16 cellular contexts compared by ENCODE assay signal in the genomic region with DNA sequence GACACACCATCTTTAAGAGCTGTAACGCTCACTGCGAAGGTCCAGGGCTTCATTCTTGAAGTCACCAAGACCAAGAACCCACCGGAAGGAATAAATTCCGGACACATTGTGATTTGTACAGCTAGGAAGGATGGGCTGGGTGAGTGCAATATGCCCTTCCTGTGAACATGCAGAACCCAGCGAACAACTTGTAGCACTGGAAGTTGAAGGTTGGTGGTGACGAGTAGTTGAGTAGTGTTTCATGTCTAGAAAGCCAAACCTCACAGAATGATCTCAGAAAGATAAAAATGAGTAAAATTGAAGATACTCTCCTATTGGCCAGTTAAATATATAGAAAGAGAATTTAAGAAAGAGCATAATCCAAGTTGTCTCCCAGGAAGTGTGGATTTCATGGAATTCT.
DNase-seq lines count a peak whose midpoint lies in the region; ATAC-seq and TF ChIP-seq lines count a peak whose summit lies in the region.
"Had no signal": no experiment of that assay in that cellular context is flagged by ENCODE, and none has a peak within 500 bp of the region (broad histone marks: within the 10 kb centered on the region; RNA-seq: fewer than 3 reads in every experiment).

No MANE protein-coding gene starts in this region.

- no peak overlapping the region for H3K27ac Mint-ChIP-seq in activated naive CD4-positive, alpha-beta T cell treated with anti-CD3 and anti-CD28 coated beads, Interleukin-2, amount 50 U/mL, for 72 hours
- H3K27ac Mint-ChIP-seq in activated naive CD4-positive, alpha-beta T cell treated with anti-CD3 and anti-CD28 coated beads, Interleukin-2, amount 10 ng/mL, durations not matched to agents 7 days and 5 days = no peak overlapping the region
- H3K27ac Mint-ChIP-seq in immature natural killer cell (peak overlapping the region in 1 of 6 donors; percentile 17), osteocyte (ENCODE audit: unreplicated experiment) (no peak overlapping the region)
- H3K27ac Mint-ChIP-seq: CD14-positive monocyte, GM23338 had no signal

- peaks cover 3% of the 10 kb centered on the region for H3K27me3 Mint-ChIP-seq in activated T-cell treated with anti-CD3 and anti-CD28 coated beads, Interleukin-2, amount 50 U/mL, for 4 hours (ENCODE audit: low read depth)
- H3K27me3 Mint-ChIP-seq in activated naive CD4-positive, alpha-beta T cell treated with anti-CD3 and anti-CD28 coated beads, Interleukin-2, amount 10 ng/mL, durations not matched to agents 7 days and 5 days = peaks cover 5% of the 10 kb centered on the region
- H3K27me3 Mint-ChIP-seq in immature natural killer cell (ENCODE audit: low read depth in 3 of 3) (peaks cover 9 to 21% (median 21%) of the 10 kb centered on the region in 3 donors), osteocyte (ENCODE audit: unreplicated experiment) (peaks cover 2% of the 10 kb centered on the region)

- DNase-seq in activated CD4-positive, CD25-positive, alpha-beta regulatory T cell treated with anti-CD3 and anti-CD28 coated beads, Interleukin-2, amount 50 U/mL, for 72 hours = no peak
- no peak for DNase-seq in activated T-cell treated with anti-CD3 and anti-CD28 coated beads, Interleukin-2, amount 50 U/mL, for 4 hours
- no peak for DNase-seq in activated T-cell treated with anti-CD3 and anti-CD28 coated beads for 4 hours
- DNase-seq in activated naive CD4-positive, alpha-beta T cell treated with anti-CD3 and anti-CD28 coated beads, Interleukin-2, amount 50 U/mL, for 72 hours (ENCODE audit: low spot score in 2 of 2) = no peak
- no peak for DNase-seq in activated naive CD4-positive, alpha-beta T cell treated with anti-CD3 and anti-CD28 coated beads, Interleukin-2, amount 10 ng/mL, durations not matched to agents 7 days and 5 days
- DNase-seq in immature natural killer cell = no peak
- no peak for DNase-seq in osteocyte (ENCODE audit: extremely low spot score, unreplicated experiment)
- DNase-seq: Calu3; CD4-positive, alpha-beta memory T cell; DMS79 treated with DMSO at 0.1 percent for 48 hours; GF-D8; HCEC 1CT had no signal

- peak; percentile 46 to 49 for ATAC-seq in activated CD4-positive, CD25-positive, alpha-beta regulatory T cell treated with anti-CD3 and anti-CD28 coated beads, Interleukin-2, amount 50 U/mL, for 24 hours
- peak; percentile 77 to 81 for ATAC-seq in activated T-cell treated with anti-CD3 and anti-CD28 coated beads, Interleukin-2, amount 50 U/mL, for 4 hours
- ATAC-seq in activated naive CD4-positive, alpha-beta T cell treated with anti-CD3 and anti-CD28 coated beads, Interleukin-2, amount 50 U/mL, for 72 hours = peak; percentile 41 to 46
- ATAC-seq: A549, GM23338 had no signal

- no peaks in the 10 kb centered on the region for H3K4me1 Mint-ChIP-seq in activated T-cell treated with anti-CD3 and anti-CD28 coated beads, Interleukin-2, amount 50 U/mL, for 4 hours (ENCODE audit: low read depth)
- no peaks in the 10 kb centered on the region for H3K4me1 Mint-ChIP-seq in activated naive CD4-positive, alpha-beta T cell treated with anti-CD3 and anti-CD28 coated beads, Interleukin-2, amount 10 ng/mL, durations not matched to agents 7 days and 5 days
- H3K4me1 Mint-ChIP-seq in immature natural killer cell (peaks cover 26 to 35% of the 10 kb centered on the region in 2 donors), osteocyte (ENCODE audit: unreplicated experiment) (no peaks in the 10 kb centered on the region)
- H3K4me1 Mint-ChIP-seq: CD4-positive, alpha-beta memory T cell had no signal

- no peak for TF ChIP-seq CTCF in osteocyte (IDR thresholded peaks at IDR 0.05)

- no peak overlapping the region for H3K4me3 Mint-ChIP-seq in activated T-cell treated with anti-CD3 and anti-CD28 coated beads, Interleukin-2, amount 50 U/mL, for 4 hours
- no peak overlapping the region for H3K4me3 Mint-ChIP-seq in activated naive CD4-positive, alpha-beta T cell treated with anti-CD3 and anti-CD28 coated beads, Interleukin-2, amount 10 ng/mL, durations not matched to agents 7 days and 5 days
- H3K4me3 Mint-ChIP-seq in immature natural killer cell (peak overlapping the region in 3 of 5 donors; percentile 36 to 65 (median 60)), osteocyte (ENCODE audit: unreplicated experiment) (no peak overlapping the region)
- H3K4me3 Mint-ChIP-seq: CD14-positive monocyte, GM23338 had no signal

- H3K36me3 Mint-ChIP-seq in activated T-cell treated with anti-CD3 and anti-CD28 coated beads, Interleukin-2, amount 50 U/mL, for 4 hours (ENCODE audit: insufficient read depth) = no peaks in the 10 kb centered on the region
- H3K36me3 Mint-ChIP-seq in activated naive CD4-positive, alpha-beta T cell treated with anti-CD3 and anti-CD28 coated beads, Interleukin-2, amount 50 U/mL, for 72 hours = peaks cover 0 to 8% of the 10 kb centered on the region in 2 donors
- H3K36me3 Mint-ChIP-seq in activated naive CD4-positive, alpha-beta T cell treated with anti-CD3 and anti-CD28 coated beads, Interleukin-2, amount 10 ng/mL, durations not matched to agents 7 days and 5 days = no peaks in the 10 kb centered on the region
- H3K36me3 Mint-ChIP-seq in immature natural killer cell (no peaks in the 10 kb centered on the region), osteocyte (ENCODE audit: unreplicated experiment) (no peaks in the 10 kb centered on the region)
- H3K36me3 Mint-ChIP-seq: CD14-positive monocyte; CD4-positive, alpha-beta memory T cell had no signal

- H3K9me3 Mint-ChIP-seq in activated T-cell treated with anti-CD3 and anti-CD28 coated beads, Interleukin-2, amount 50 U/mL, for 4 hours = no peaks in the 10 kb centered on the region
- H3K9me3 Mint-ChIP-seq in activated naive CD4-positive, alpha-beta T cell treated with anti-CD3 and anti-CD28 coated beads, Interleukin-2, amount 50 U/mL, for 72 hours = peaks cover 0 to 16% of the 10 kb centered on the region in 2 donors
- H3K9me3 Mint-ChIP-seq in activated naive CD4-positive, alpha-beta T cell treated with anti-CD3 and anti-CD28 coated beads, Interleukin-2, amount 10 ng/mL, durations not matched to agents 7 days and 5 days = no peaks in the 10 kb centered on the region
- peaks cover 0 to 3% (median 0%) of the 10 kb centered on the region in 6 donors for H3K9me3 Mint-ChIP-seq in immature natural killer cell
- no peaks in the 10 kb centered on the region for H3K9me3 Mint-ChIP-seq in osteocyte (ENCODE audit: unreplicated experiment)
- H3K9me3 Mint-ChIP-seq: GM23338 had no signal

- CTCF ChIA-PET in activated naive CD4-positive, alpha-beta T cell treated with anti-CD3 and anti-CD28 coated beads, Interleukin-2, amount 10 ng/mL, durations not matched to agents 7 days and 5 days (lab: Charles Lee) = no interaction called here

Comparison
In these comparisons a context has a peak if more than half of its experiments do, and no peak if none do; other contexts are left out.
1. H3K4me3 Mint-ChIP-seq: peak in immature natural killer cell (3 of 5); none in activated T-cell treated with anti-CD3 and anti-CD28 coated beads, Interleukin-2, amount 50 U/mL, for 4 hours (single experiment), activated naive CD4-positive, alpha-beta T cell treated with anti-CD3 and anti-CD28 coated beads, Interleukin-2, amount 10 ng/mL, durations not matched to agents 7 days and 5 days (single experiment) and osteocyte (single experiment).
2. Peak in every context shown above with its lines, with median percentiles within 50 percentile points of each other: ATAC-seq.